Comparison of ENCODE assay signal across 23 cellular contexts in the genomic region with DNA sequence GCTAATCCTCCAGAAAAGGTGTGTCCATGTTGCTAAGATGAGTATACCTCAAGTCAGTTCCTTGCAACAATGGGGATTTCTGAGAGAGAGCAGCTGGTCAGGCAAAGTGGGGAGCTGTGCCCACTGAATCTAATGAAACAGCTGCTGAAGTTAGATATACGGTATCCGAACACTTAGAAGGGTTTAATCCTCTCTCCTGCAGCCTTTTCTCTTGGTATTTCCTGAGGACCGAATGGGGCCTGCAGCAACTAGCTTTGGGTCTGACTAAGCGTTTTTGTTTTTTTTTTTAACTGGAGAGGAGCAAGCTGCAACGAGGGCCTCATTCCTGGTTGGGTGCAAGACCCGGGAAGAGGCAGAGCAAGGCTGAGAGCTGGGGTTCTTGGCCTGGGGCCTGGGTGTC. TPM values are rescaled to one million over a fixed set of nuclear protein-coding genes. Genes with fewer than 3 reads are reported as not detected.
DNase-seq lines count a peak whose midpoint lies in the region; ATAC-seq and TF ChIP-seq lines count a peak whose summit lies in the region.
"Had no signal": no experiment of that assay in that cellular context is flagged by ENCODE, and none has a peak within 500 bp of the region (broad histone marks: within the 10 kb centered on the region; RNA-seq: fewer than 3 reads in every experiment).

No MANE protein-coding gene starts in this region.

- no peaks in the 10 kb centered on the region for H3K27me3 ChIP-seq in foreskin keratinocyte
- H3K27me3 ChIP-seq: body of pancreas, thyroid gland had no signal

- H3K4me1 ChIP-seq in foreskin keratinocyte = peaks cover 46% of the 10 kb centered on the region
- H3K4me1 ChIP-seq: BE2C, body of pancreas, thyroid gland had no signal

- peak; percentile 40 for ATAC-seq in foreskin keratinocyte
- ATAC-seq: activated CD8-positive, alpha-beta T cell treated with anti-CD3 and anti-CD28 coated beads, Interleukin-2, amount 10 ng/mL, durations not matched to agents 7 days and 5 days; body of pancreas; left lobe of liver; right cardiac atrium had no signal

- peak overlapping the region; percentile 86 for H3K27ac ChIP-seq in foreskin keratinocyte
- H3K27ac ChIP-seq: 22Rv1, body of pancreas, thyroid gland had no signal

- DNase-seq in NCI-H82 (lab: John Stamatoyannopoulos, UW) (peak; percentile 57), NCI-H82 treated with DMSO at 0.1 percent for 48 hours (lab: John Stamatoyannopoulos, UW; ENCODE audit: unreplicated experiment) (no peak), amniotic stem cell (lab: John Stamatoyannopoulos, UW) (peak; percentile 7), foreskin keratinocyte (peak; percentile 94 to 97), GF-D8 (lab: John Stamatoyannopoulos, UW) (no peak), hippocampal formation (lab: John Stamatoyannopoulos, UW) (no peak), occipital lobe (lab: John Stamatoyannopoulos, UW) (no peak)
- no peak for DNase-seq in activated CD4-positive, alpha-beta T cell treated with anti-CD3 and anti-CD28 coated beads, Interleukin-2, amount 50 U/mL, for 48 hours
- DNase-seq: activated CD8-positive, alpha-beta T cell treated with anti-CD3 and anti-CD28 coated beads, Interleukin-2, amount 10 ng/mL, durations not matched to agents 7 days and 5 days; activated naive CD4-positive, alpha-beta T cell treated with anti-CD3 and anti-CD28 coated beads, Interleukin-2, amount 50 U/mL, for 16 hours; activated T-cell treated with anti-CD3 and anti-CD28 coated beads, Interleukin-2, amount 50 U/mL, for 48 hours; BE2C; body of pancreas; COR-L47; dermis blood vessel endothelial cell; NCI-H1417; NCI-H69; right cardiac atrium; SK-N-SH; stimulated activated naive CD4-positive, alpha-beta T cell treated with Interleukin-2 at 50 U/mL for 16 hours; thyroid gland had no signal

- TF ChIP-seq CTCF in foreskin keratinocyte (conservative IDR thresholded peaks at IDR 0.05) = no peak

RNA-seq across cellular contexts. Expression of a gene that starts 37.6 kb away (rescaled TPM):
- total RNA-seq in foreskin keratinocyte (140 and 167 TPM in 2 replicates), occipital lobe (0.16 TPM)
- 44.4 and 45.4 TPM in 2 replicates for polyA plus RNA-seq in foreskin keratinocyte
- total RNA-seq: activated CD8-positive, alpha-beta T cell treated with anti-CD3 and anti-CD28 coated beads, Interleukin-2, amount 10 ng/mL, durations not matched to agents 7 days and 5 days had no signal
- polyA plus RNA-seq: SK-N-SH had no signal

Comparison
In these comparisons a context has a peak if more than half of its experiments do, and no peak if none do; other contexts are left out.
1. DNase-seq: peak in NCI-H82 (single experiment), amniotic stem cell (single experiment) and foreskin keratinocyte (2 of 2); none in NCI-H82 treated with DMSO at 0.1 percent for 48 hours (single experiment), GF-D8 (single experiment), hippocampal formation (0 of 2), activated CD4-positive, alpha-beta T cell treated with anti-CD3 and anti-CD28 coated beads, Interleukin-2, amount 50 U/mL, for 48 hours (0 of 2) and occipital lobe (single experiment).
2. RNA of a gene that starts 37.6 kb away (total RNA-seq): 140 to 167 TPM in foreskin keratinocyte; 0.16 TPM in occipital lobe (single experiment); every median in the first group is over 100 times any median in the second.